In the genomic region with DNA sequence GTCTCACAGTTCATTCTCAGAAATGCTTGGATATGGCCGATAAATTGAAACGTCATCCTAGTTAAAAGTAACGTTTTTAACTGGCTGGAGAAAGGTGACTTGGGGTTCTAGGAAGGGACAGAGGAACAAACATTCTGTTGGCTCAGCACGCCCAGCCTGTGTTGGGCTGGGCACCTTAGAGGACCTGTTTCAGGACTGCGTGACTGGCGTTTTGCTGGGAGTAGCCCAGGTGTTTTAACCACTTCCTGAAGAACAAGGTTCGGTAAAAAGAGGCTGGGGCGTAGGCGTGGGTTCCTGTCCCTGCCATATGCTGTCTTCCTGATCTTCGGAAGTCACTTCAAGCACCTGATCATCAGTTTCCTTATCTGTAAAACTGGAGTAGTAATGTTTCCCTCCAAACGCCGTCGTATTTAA, we compare ENCODE assay signal across 8 cellular contexts. TPM values are rescaled to one million over a fixed set of nuclear protein-coding genes. Genes with fewer than 3 reads are reported as not detected.
DNase-seq lines count a peak whose midpoint lies in the region; ATAC-seq and TF ChIP-seq lines count a peak whose summit lies in the region.

No MANE protein-coding gene starts in this region.

- intact Hi-C loops in ascending aorta (cut with DNase I) = loop anchor here (10.0 kb wide), 3 partner anchors 845 to 1045 kb away; a partner anchor contains a TSS

- WGBS in mesodermal cell (ENCODE audit: insufficient coverage in 2 of 2), 2 experiments = 89% methylated on average over 10 to 12 of the region's 13 CpGs

- TF ChIP-seq CTCF in BE2C (IDR thresholded peaks at IDR 0.05; ENCODE audit: low read depth, low read length) = no peak
- TF ChIP-seq CTCF in ascending aorta (IDR thresholded peaks at IDR 0.05) = no peak

- peak overlapping the region; percentile 93 to 99 for H3K27ac ChIP-seq in ascending aorta
- H3K27ac ChIP-seq in mesodermal cell (ENCODE audit: low read depth, low read length, severe bottlenecking) = no peak overlapping the region
- H3K27ac ChIP-seq in substantia nigra (ENCODE audit: low read depth, low read length, poor library complexity, severe bottlenecking) = peak overlapping the region; percentile 93

- peak overlapping the region; percentile 83 for H3K4me3 ChIP-seq in BE2C (ENCODE audit: low read depth, low read length)
- H3K4me3 ChIP-seq in ascending aorta = peak overlapping the region; percentile 91 to 92
- peak overlapping the region; percentile 89 for H3K4me3 ChIP-seq in mesodermal cell (ENCODE audit: extremely low read depth, insufficient read depth, low read length, poor library complexity, severe bottlenecking)

- ATAC-seq in GM21528 (IDR thresholded peaks at IDR 0.05; ENCODE audit: low FRiP score, unreplicated experiment) (peak; percentile 30), GM19397 (IDR thresholded peaks at IDR 0.05; ENCODE audit: unreplicated experiment) (no peak)

- H3K27me3 ChIP-seq in BE2C (no peaks in the 10 kb centered on the region), ascending aorta (no peaks in the 10 kb centered on the region)

- H3K4me1 ChIP-seq in BE2C = no peaks in the 10 kb centered on the region
- H3K4me1 ChIP-seq in ascending aorta = peaks cover 7 to 17% of the 10 kb centered on the region in 2 donors
- H3K4me1 ChIP-seq in mesodermal cell (ENCODE audit: control insufficient read depth, insufficient read depth, low read length, poor library complexity, severe bottlenecking) = peaks cover 17% of the 10 kb centered on the region

- H3K36me3 ChIP-seq in BE2C (peaks cover 5% of the 10 kb centered on the region), ascending aorta (peaks cover 11 to 15% of the 10 kb centered on the region in 2 donors), mesodermal cell (ENCODE audit: control insufficient read depth, insufficient read depth, low read length) (peaks cover 22% of the 10 kb centered on the region)

- DNase-seq in BE2C = no peak
- DNase-seq in ascending aorta (ENCODE audit: low spot score in 2 of 2) = peak in 1 of 2 donors; percentile 59
- DNase-seq in substantia nigra (lab: John Stamatoyannopoulos, UW) = peak in 1 of 49 donors; percentile 14
- no peak for DNase-seq in iPS-NIHi7 (ENCODE audit: extremely low spot score)

- peak; percentile 53; the same call in 1 of the 2 replicates for TF ChIP-seq POLR2A in Raji (IDR thresholded peaks at IDR 0.05; ENCODE audit: insufficient read depth, low read depth, low read length)

- no peaks in the 10 kb centered on the region for H3K9me3 ChIP-seq in BE2C
- no peaks in the 10 kb centered on the region for H3K9me3 ChIP-seq in ascending aorta
- H3K9me3 ChIP-seq in mesodermal cell (ENCODE audit: control insufficient read depth, low read length) = no peaks in the 10 kb centered on the region

RNA-seq across cellular contexts. Expression of a gene that starts 1.1 kb away (rescaled TPM):
- 12.3 TPM for polyA plus RNA-seq in BE2C (2012; ENCODE audit: insufficient read depth, insufficient read length, low read depth)
- 59.3 TPM for total RNA-seq in ascending aorta
- polyA plus RNA-seq in mesodermal cell (2013, experiment 1 of 2) = 24.6 TPM
- 19.4 TPM for polyA plus RNA-seq in mesodermal cell (2013, experiment 2 of 2)

RNA-seq across cellular contexts. Expression of a gene that starts 10.0 kb away (rescaled TPM):
- 50.1 TPM for polyA plus RNA-seq in BE2C (2012; ENCODE audit: insufficient read depth, insufficient read length, low read depth)
- 6.4 TPM for total RNA-seq in ascending aorta
- polyA plus RNA-seq in mesodermal cell (2013, experiment 1 of 2) = 25.5 TPM
- 26.4 TPM for polyA plus RNA-seq in mesodermal cell (2013, experiment 2 of 2)
